ENCODE assay signal across 18 cellular contexts in genomic region chr19:1166872-1167573, GRCh38. TPM values are rescaled to one million over a fixed set of nuclear protein-coding genes. Genes with fewer than 3 reads are reported as not detected.
DNase-seq lines count a peak whose midpoint lies in the region; ATAC-seq, FAIRE-seq and TF ChIP-seq lines count a peak whose summit lies in the region.
"Had no signal": no experiment of that assay in that cellular context is flagged by ENCODE, and none has a peak within 500 bp of the region (broad histone marks: within the 10 kb centered on the region; RNA-seq: fewer than 3 reads in every experiment).

No MANE protein-coding gene starts in this region.

- H2BK15ac ChIP-seq in mesenchymal stem cell (ENCODE audit: low read depth, poor library complexity, severe bottlenecking), result no peak overlapping the region

- peaks cover 63% of the 10 kb centered on the region for H3K4me1 ChIP-seq in mesenchymal stem cell (ENCODE audit: control insufficient read depth, insufficient read depth, low read depth, low read length)
- peaks cover 57% of the 10 kb centered on the region for H3K4me1 ChIP-seq in testis

- H3K18ac ChIP-seq in mesenchymal stem cell (ENCODE audit: low read depth in 1 of 2, low read length in 2 of 2), result no peak overlapping the region

- H2BK12ac ChIP-seq in mesenchymal stem cell (ENCODE audit: low read length in 2 of 2), result peak overlapping the region in 1 of 2 experiments; percentile 42

- no peak overlapping the region for H3K14ac ChIP-seq in mesenchymal stem cell (ENCODE audit: low read length in 2 of 2)

- POLR2A ChIA-PET in T-cell (lab: Charles Lee), result no interaction called here

- CTCF ChIA-PET in T-cell (lab: Charles Lee), result interaction anchor here in 1 of 2 donors (0.6 to 0.7 kb wide), 2 partner anchors 47 to 71 kb away, joined by 3 read pairs; partner anchors contain the start of gene CBARP

- H3K4me2 ChIP-seq in mesenchymal stem cell (ENCODE audit: low read length, poor library complexity, severe bottlenecking), result no peak overlapping the region

- TF ChIP-seq POLR2A in testis (IDR thresholded peaks at IDR 0.05), result no peak

- peak overlapping the region; percentile 40 for H4K91ac ChIP-seq in mesenchymal stem cell (ENCODE audit: low read length)

- no peak overlapping the region for H3K4me3 Mint-ChIP-seq in T-cell
- H3K4me3 Mint-ChIP-seq: activated naive CD8-positive, alpha-beta T cell treated with anti-CD3 and anti-CD28 coated beads, Interleukin-2, amount 10 ng/mL, durations not matched to agents 7 days and 5 days; activated T-cell treated with anti-CD3 and anti-CD28 coated beads, Interleukin-2, amount 50 U/mL, for 4 hours had no signal

- H3K36me3 Mint-ChIP-seq in T-cell, result peaks cover 12% of the 10 kb centered on the region

- H3K4me3 ChIP-seq in LNCaP clone FGC (ENCODE audit: low read depth, low read length) (peak overlapping the region; percentile 82), bronchial epithelial cell (ENCODE audit: low read depth, low read length) (no peak overlapping the region), mesenchymal stem cell (ENCODE audit: insufficient read depth in 1 of 2, low read depth in 1 of 2, low read length in 2 of 2) (peak overlapping the region in 1 of 2 experiments; percentile 89), testis (no peak overlapping the region)

- H4K8ac ChIP-seq in mesenchymal stem cell (ENCODE audit: low read length), result no peak overlapping the region

- no peaks in the 10 kb centered on the region for H3K9me3 Mint-ChIP-seq in T-cell
- H3K9me3 Mint-ChIP-seq: activated T-cell treated with anti-CD3 and anti-CD28 coated beads, Interleukin-2, amount 50 U/mL, for 4 hours; naive thymus-derived CD8-positive, alpha-beta T cell had no signal

- no peaks in the 10 kb centered on the region for H3K27me3 Mint-ChIP-seq in T-cell
- H3K27me3 Mint-ChIP-seq: activated naive CD8-positive, alpha-beta T cell treated with anti-CD3 and anti-CD28 coated beads, Interleukin-2, amount 10 ng/mL, durations not matched to agents 7 days and 5 days; naive thymus-derived CD8-positive, alpha-beta T cell had no signal

- H3K27ac Mint-ChIP-seq in T-cell, result no peak overlapping the region
- H3K27ac Mint-ChIP-seq: activated naive CD8-positive, alpha-beta T cell treated with anti-CD3 and anti-CD28 coated beads, Interleukin-2, amount 10 ng/mL, durations not matched to agents 7 days and 5 days had no signal

- no peak overlapping the region for H3K23ac ChIP-seq in mesenchymal stem cell (ENCODE audit: low read length in 2 of 2)

- H3K27ac ChIP-seq in mesenchymal stem cell (ENCODE audit: low read length, poor library complexity, severe bottlenecking), result no peak overlapping the region
- H3K27ac ChIP-seq in testis, result peak overlapping the region; percentile 87 to 92

- ATAC-seq in GM21786 (IDR thresholded peaks at IDR 0.05; ENCODE audit: unreplicated experiment) (no peak), T-cell (replicated peaks in 1 of 4) (no peak)
- ATAC-seq: activated T-cell treated with anti-CD3 and anti-CD28 coated beads, Interleukin-2, amount 50 U/mL, for 4 hours; naive thymus-derived CD8-positive, alpha-beta T cell had no signal

- 95% methylated on average over 32 of the region's 33 CpGs for WGBS in mesenchymal stem cell
- 51% methylated on average over 33 of the region's 33 CpGs; no CpG with 5 or more reads in 1 of the 2 donors for WGBS in testis, 2 donors

- TF ChIP-seq CTCF in LNCaP clone FGC (IDR thresholded peaks at IDR 0.05; ENCODE audit: control insufficient read depth, extremely low read depth, insufficient read depth) (no peak), bronchial epithelial cell (IDR thresholded peaks at IDR 0.05; ENCODE audit: insufficient read depth, low read length, severe bottlenecking) (no peak), testis (IDR thresholded peaks at IDR 0.05) (no peak)

- intact Hi-C loops in testis (cut with DNase I; ENCODE audit: low total_unique reads), result no loop called here

- peaks cover 11% of the 10 kb centered on the region for H3K79me1 ChIP-seq in mesenchymal stem cell (replicated peaks; ENCODE audit: low read length, poor library complexity, severe bottlenecking)

- H3K9ac ChIP-seq in mesenchymal stem cell (ENCODE audit: low read length), result no peak overlapping the region

- peak; percentile 80 for FAIRE-seq in bronchial epithelial cell (lab: Jason Lieb, UNC)
- FAIRE-seq in urothelium cell line (lab: Jason Lieb, UNC), result no peak
- FAIRE-seq: TTC549 had no signal

- peaks cover 23 to 30% (median 27%) of the 10 kb centered on the region in 3 donors for H3K4me1 Mint-ChIP-seq in T-cell

- H2AFZ ChIP-seq in mesenchymal stem cell (ENCODE audit: low read depth, low read length), result no peak overlapping the region

- H3K4ac ChIP-seq in mesenchymal stem cell (ENCODE audit: low read depth in 1 of 2, low read length in 2 of 2), result no peak overlapping the region

- no peak overlapping the region for H2AK5ac ChIP-seq in mesenchymal stem cell (ENCODE audit: low read length, severe bottlenecking)

- H3K27me3 ChIP-seq in bronchial epithelial cell (ENCODE audit: control insufficient read depth, insufficient read depth, low read length) (no peaks in the 10 kb centered on the region), mesenchymal stem cell (ENCODE audit: control insufficient read depth in 1 of 2, insufficient read depth in 1 of 2, low read length in 2 of 2) (no peaks in the 10 kb centered on the region), testis (no peaks in the 10 kb centered on the region)
- H3K27me3 ChIP-seq: Peyer's patch had no signal

- no peak overlapping the region for H2BK5ac ChIP-seq in mesenchymal stem cell (ENCODE audit: low read depth, low read length, poor library complexity, severe bottlenecking)

- no peak overlapping the region for H2BK120ac ChIP-seq in mesenchymal stem cell (ENCODE audit: low read depth, low read length)

- peak; percentile 90 for DNase-seq in LNCaP clone FGC (ENCODE audit: low read depth)
- DNase-seq in bronchial epithelial cell (ENCODE audit: low read depth), result no peak
- DNase-seq in mesenchymal stem cell, result no peak
- peak; percentile 48 for DNase-seq in testis
- no peak for DNase-seq in DMS 273 (lab: John Stamatoyannopoulos, UW; ENCODE audit: unreplicated experiment)
- no peak for DNase-seq in T-cell
- DNase-seq in urothelium cell line (ENCODE audit: low spot score), result no peak
- DNase-seq: activated CD4-positive, alpha-beta T cell treated with anti-CD3 and anti-CD28 coated beads, Interleukin-2, amount 50 U/mL, for 48 hours; activated naive CD8-positive, alpha-beta T cell treated with anti-CD3 and anti-CD28 coated beads, Interleukin-2, amount 10 ng/mL, durations not matched to agents 7 days and 5 days; activated T-cell treated with anti-CD3 and anti-CD28 coated beads, Interleukin-2, amount 50 U/mL, for 4 hours; AML-193; effector CD8-positive, alpha-beta T cell; naive thymus-derived CD8-positive, alpha-beta T cell; NCI-H69; substantia nigra had no signal

- H3K9me3 ChIP-seq in mesenchymal stem cell (ENCODE audit: control insufficient read depth, low read length) (no peaks in the 10 kb centered on the region), testis (no peaks in the 10 kb centered on the region)
- H3K9me3 ChIP-seq: Peyer's patch had no signal

- H3K36me3 ChIP-seq in bronchial epithelial cell (ENCODE audit: control insufficient read depth, insufficient read depth, low read length) (peaks cover 11% of the 10 kb centered on the region), mesenchymal stem cell (ENCODE audit: control insufficient read depth in 1 of 2, insufficient read depth in 2 of 2, low read depth in 1 of 2, low read length in 2 of 2) (peaks cover 21 to 72% of the 10 kb centered on the region in 2 experiments), testis (ENCODE audit: low read depth, missing control alignments) (no peaks in the 10 kb centered on the region)

RNA-seq across cellular contexts. Expression of gene SBNO2, which starts 7.0 kb away (rescaled TPM):
- total RNA-seq in bronchial epithelial cell, result 16.8 and 22.8 TPM in 2 replicates
- polyA plus RNA-seq in mesenchymal stem cell (2013, experiment 1 of 2), result 32.3 TPM
- 31.7 TPM for polyA plus RNA-seq in mesenchymal stem cell (2013, experiment 2 of 2)
- 10 to 100 TPM; 58.9 to 65.0 TPM for total RNA-seq in testis
- 34.3 TPM for polyA plus RNA-seq in testis (ENCODE audit: insufficient read depth, low read depth, low replicate concordance)
- 100 to 1,000 TPM in 3 of 5 donors, 10 to 100 TPM in 2; 90.2 to 115 (median 106) TPM for total RNA-seq in T-cell

RNA-seq across cellular contexts. Expression of gene STK11, which starts 38.6 kb away (rescaled TPM):
- 110 and 117 TPM in 2 replicates for total RNA-seq in bronchial epithelial cell
- polyA plus RNA-seq in mesenchymal stem cell (2013, experiment 1 of 2), result 31.4 TPM
- polyA plus RNA-seq in mesenchymal stem cell (2013, experiment 2 of 2), result 31.8 TPM
- 100 to 1,000 TPM; 194 to 209 TPM for total RNA-seq in testis
- polyA plus RNA-seq in testis (ENCODE audit: insufficient read depth, low read depth, low replicate concordance), result 197 TPM
- total RNA-seq in T-cell, result 100 to 1,000 TPM in 2 of 5 donors, 10 to 100 TPM in 3; 70.2 to 115 (median 99.5) TPM

Comparison
In these comparisons a context has a peak if more than half of its experiments do, and no peak if none do; other contexts are left out.
1. DNase-seq: peak in LNCaP clone FGC (single experiment) and testis (single experiment); none in bronchial epithelial cell (single experiment), mesenchymal stem cell (single experiment), DMS 273 (single experiment), T-cell (0 of 34) and urothelium cell line (single experiment).